1 cellular context compared by ENCODE assay signal in genomic region chr10:58362026-58362799, GRCh38.
TF ChIP-seq lines count a peak whose summit lies in the region.

No MANE protein-coding gene starts in this region.

TF ChIP-seq in IMR-90, 13 proteins besides CTCF, POLR2A, EP300 and RAD21:
- TF ChIP-seq SMC3 (IDR thresholded peaks at IDR 0.05; ENCODE audit: low read depth, low read length) (no peak), CEBPB (IDR thresholded peaks at IDR 0.05; ENCODE audit: low read depth, low read length) (peak; percentile 42; the same call in 1 of the 2 replicates)
- TF ChIP-seq, protein P1, sequence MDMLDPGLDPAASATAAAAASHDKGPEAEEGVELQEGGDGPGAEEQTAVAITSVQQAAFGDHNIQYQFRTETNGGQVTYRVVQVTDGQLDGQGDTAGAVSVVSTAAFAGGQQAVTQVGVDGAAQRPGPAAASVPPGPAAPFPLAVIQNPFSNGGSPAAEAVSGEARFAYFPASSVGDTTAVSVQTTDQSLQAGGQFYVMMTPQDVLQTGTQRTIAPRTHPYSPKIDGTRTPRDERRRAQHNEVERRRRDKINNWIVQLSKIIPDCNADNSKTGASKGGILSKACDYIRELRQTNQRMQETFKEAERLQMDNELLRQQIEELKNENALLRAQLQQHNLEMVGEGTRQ (IDR thresholded peaks at IDR 0.05; ENCODE audit: low read depth, low read length), result no peak
